ENCODE assay signal across 14 cellular contexts in genomic region chr6:51021171-51021570, GRCh38.
DNase-seq lines count a peak whose midpoint lies in the region; ATAC-seq, FAIRE-seq and TF ChIP-seq lines count a peak whose summit lies in the region.
"Had no signal": no experiment of that assay in that cellular context is flagged by ENCODE, and none has a peak within 500 bp of the region (broad histone marks: within the 10 kb centered on the region; RNA-seq: fewer than 3 reads in every experiment).

No MANE protein-coding gene starts in this region.

- no peak for TF ChIP-seq EP300 in tibial nerve (IDR thresholded peaks at IDR 0.05)

- WGBS in tibial nerve, 2 donors, result 43 to 66% methylated on average over 3 of the region's 3 CpGs

- DNase-seq in NCI-H748 (lab: John Stamatoyannopoulos, UW; ENCODE audit: unreplicated experiment), result peak; percentile 38
- no peak for DNase-seq in NCI-H748 treated with DMSO at 0.1 percent for 48 hours (lab: John Stamatoyannopoulos, UW)
- DNase-seq in NCI-H69 (lab: John Stamatoyannopoulos, UW), result peak; percentile 66
- DNase-seq in dermis blood vessel endothelial cell, result peak; percentile 2
- DNase-seq in frontal cortex (ENCODE audit: low spot score in 2 of 2), result no peak
- no peak for DNase-seq in tibial nerve (ENCODE audit: low spot score in 2 of 2)
- DNase-seq: C1 segment of cervical spinal cord; CD4-positive, alpha-beta memory T cell; DMS79 had no signal

- FAIRE-seq in frontal cortex (lab: Jason Lieb, UNC), result no peak
- FAIRE-seq: GM19239, H1 had no signal

- H3K36me3 ChIP-seq in tibial nerve, result no peaks in the 10 kb centered on the region
- H3K36me3 ChIP-seq: HAP-1 had no signal

- no peak for TF ChIP-seq POLR2A in tibial nerve (IDR thresholded peaks at IDR 0.05)

- H3K4me1 ChIP-seq in tibial nerve, result no peaks in the 10 kb centered on the region
- H3K4me1 ChIP-seq: HAP-1 had no signal

- no peaks in the 10 kb centered on the region for H3K9me3 ChIP-seq in tibial nerve
- H3K9me3 ChIP-seq: HAP-1 had no signal

- no peak overlapping the region for H3K27ac ChIP-seq in tibial nerve
- H3K27ac ChIP-seq: 22Rv1 had no signal

- no peaks in the 10 kb centered on the region for H3K27me3 ChIP-seq in tibial nerve

- no peak for ATAC-seq in GM19467 (IDR thresholded peaks at IDR 0.05; ENCODE audit: unreplicated experiment)

- no peak overlapping the region for H3K4me3 ChIP-seq in tibial nerve
- H3K4me3 ChIP-seq: HAP-1 had no signal

- TF ChIP-seq CTCF in tibial nerve (IDR thresholded peaks at IDR 0.05), result no peak

Comparison
In these comparisons a context has a peak if more than half of its experiments do, and no peak if none do; other contexts are left out.
1. DNase-seq: peak in NCI-H748 (single experiment), NCI-H69 (single experiment) and dermis blood vessel endothelial cell (single experiment); none in NCI-H748 treated with DMSO at 0.1 percent for 48 hours (single experiment), frontal cortex (0 of 2) and tibial nerve (0 of 2).